In genomic region chr7:100483101-100483727, GRCh38 we compare ENCODE assay signal across 8 cellular contexts. TPM values are rescaled to one million over a fixed set of nuclear protein-coding genes. Genes with fewer than 3 reads are reported as not detected.
DNase-seq lines count a peak whose midpoint lies in the region; ATAC-seq and TF ChIP-seq lines count a peak whose summit lies in the region.

No MANE protein-coding gene starts in this region.

- H3K4me1 Mint-ChIP-seq in Calu3 (ENCODE audit: low read depth, unreplicated experiment) = no peaks in the 10 kb centered on the region
- peaks cover 5% of the 10 kb centered on the region for H3K4me1 Mint-ChIP-seq in MCF 10A (ENCODE audit: insufficient read depth, unreplicated experiment)
- H3K4me1 Mint-ChIP-seq in immature natural killer cell = peaks cover 11 to 14% of the 10 kb centered on the region in 2 donors

- H3K9me3 Mint-ChIP-seq in Calu3 (ENCODE audit: low read depth, unreplicated experiment) (no peaks in the 10 kb centered on the region), MCF 10A (ENCODE audit: unreplicated experiment) (no peaks in the 10 kb centered on the region), immature natural killer cell (no peaks in the 10 kb centered on the region)

- intact Hi-C loops in Calu3 (cut with micrococcal nuclease; ENCODE audit: unreplicated experiment) (no loop called here), MCF 10A (cut with micrococcal nuclease) (no loop called here), spleen (cut with DNase I; ENCODE audit: low total_unique reads) (no loop called here)

- peak; percentile 86 for TF ChIP-seq CTCF in Calu3 (IDR thresholded peaks at IDR 0.05; ENCODE audit: unreplicated experiment)
- peak; percentile 99 for TF ChIP-seq CTCF in LNCAP (IDR thresholded peaks at IDR 0.05)
- peak; percentile 99 for TF ChIP-seq CTCF in VCaP (conservative IDR thresholded peaks at IDR 0.05)
- peak; percentile 90 for TF ChIP-seq CTCF in MCF 10A (IDR thresholded peaks at IDR 0.05; ENCODE audit: unreplicated experiment)
- peak; percentile 57 to 99 (median 97) for TF ChIP-seq CTCF in spleen (IDR thresholded peaks at IDR 0.05 in 8 of 11, conservative IDR thresholded peaks at IDR 0.05 in 3 of 11)

- no peaks in the 10 kb centered on the region for H3K27me3 Mint-ChIP-seq in Calu3 (ENCODE audit: unreplicated experiment)
- no peaks in the 10 kb centered on the region for H3K27me3 Mint-ChIP-seq in MCF 10A (ENCODE audit: insufficient read depth, unreplicated experiment)
- peaks cover 8 to 14% (median 11%) of the 10 kb centered on the region in 3 donors for H3K27me3 Mint-ChIP-seq in immature natural killer cell (ENCODE audit: low read depth in 3 of 3)

- H3K27ac Mint-ChIP-seq in Calu3 (ENCODE audit: unreplicated experiment) (no peak overlapping the region), MCF 10A (ENCODE audit: low read depth, unreplicated experiment) (no peak overlapping the region), immature natural killer cell (no peak overlapping the region)

- DNase-seq in Calu3 (peak; percentile 80), MCF 10A (ENCODE audit: unreplicated experiment) (peak; percentile 59), immature natural killer cell (peak; percentile 77 to 78 (median 78)), spleen (peak; percentile 95)

- H3K4me3 Mint-ChIP-seq in Calu3 (ENCODE audit: low read depth, unreplicated experiment) (peak overlapping the region; percentile 69), MCF 10A (ENCODE audit: unreplicated experiment) (peak overlapping the region; percentile 74), immature natural killer cell (peak overlapping the region; percentile 79 to 90 (median 83))

- no peaks in the 10 kb centered on the region for H3K36me3 ChIP-seq in spleen

- 0 to 2% (median 1%) methylated on average over 16 to 79 of the region's 79 CpGs for WGBS in spleen, 5 donors

- peak overlapping the region; percentile 97 for H3K27ac ChIP-seq in VCaP
- peak overlapping the region in 5 of 8 donors; percentile 38 to 68 (median 45) for H3K27ac ChIP-seq in spleen

- BruUV-seq in Calu3 (replicated peaks; lab: Mats Ljungman, UMichigan) = no TSS peak
- no TSS peak for BruUV-seq in MCF 10A (replicated peaks; lab: Mats Ljungman, UMichigan)

- peak overlapping the region; percentile 43 to 85 (median 52) for H3K4me3 ChIP-seq in spleen

- H3K27me3 ChIP-seq in spleen (replicated peaks in 1 of 7) = peaks cover 0 to 7% (median 0%) of the 10 kb centered on the region in 7 donors

- ATAC-seq in GM21423 (IDR thresholded peaks at IDR 0.05; ENCODE audit: unreplicated experiment) = peak; percentile 40
- ATAC-seq in GM21825 (IDR thresholded peaks at IDR 0.05; ENCODE audit: unreplicated experiment) = no peak

- peaks cover 13 to 51% (median 26%) of the 10 kb centered on the region in 6 donors for H3K4me1 ChIP-seq in spleen

- POLR2A ChIA-PET in MCF 10A (lab: Yijun Ruan, JAX) = no interaction called here

- H3K36me3 Mint-ChIP-seq in Calu3 (ENCODE audit: insufficient read depth, unreplicated experiment) = peaks cover 11% of the 10 kb centered on the region
- peaks cover 12% of the 10 kb centered on the region for H3K36me3 Mint-ChIP-seq in MCF 10A (ENCODE audit: insufficient read depth, unreplicated experiment)
- H3K36me3 Mint-ChIP-seq in immature natural killer cell = peaks cover 0 to 3% (median 2%) of the 10 kb centered on the region in 3 donors

- CTCF ChIA-PET in Calu3 (lab: Charles Lee) (interaction anchor here (0.7 to 1.0 kb wide), 2 partner anchors 13 to 18 kb away, joined by 3 to 6 read pairs; no protein-coding TSS in a partner anchor), MCF 10A (lab: Yijun Ruan, JAX) (interaction anchor here (0.7 to 1.9 kb wide), 15 partner anchors 10 to 272 kb away, joined by 3 to 12 read pairs (median 5); no protein-coding TSS in a partner anchor)

- TF ChIP-seq POLR2A in spleen (IDR thresholded peaks at IDR 0.05) = no peak

- H3K9me3 ChIP-seq in spleen = no peaks in the 10 kb centered on the region

RNA-seq across cellular contexts. Expression of gene NYAP1, which starts 0.5 kb away (rescaled TPM):
- total RNA-seq in Calu3 (2022) (0.38 and 0.39 TPM in 2 replicates), MCF 10A (2022) (0.21 TPM in 1 of 2 replicates, not detected in the other), spleen (1 to 10 TPM in 3 of 7 donors, under 1 TPM in 3, not detected in 1; 0.32 to 2.1 (median 1.2) TPM)
- polyA plus RNA-seq in immature natural killer cell (not detected), spleen (under 1 TPM; 0.07 to 0.54 (median 0.14) TPM)

RNA-seq across cellular contexts. Expression of gene TSC22D4, which starts 4.2 kb away (rescaled TPM):
- total RNA-seq in Calu3 (2022) (24.4 and 27.3 TPM in 2 replicates), MCF 10A (2022) (36.0 and 43.8 TPM in 2 replicates), spleen (100 to 1,000 TPM in 3 of 7 donors, 10 to 100 TPM in 4; 67.1 to 119 (median 98.8) TPM)
- polyA plus RNA-seq in immature natural killer cell (10 to 100 TPM; 32.4 to 42.2 (median 35.3) TPM), spleen (100 to 1,000 TPM in 1 of 3 donors, 10 to 100 TPM in 2; 57.2 to 105 (median 83.9) TPM)

RNA-seq across cellular contexts. Expression of gene SPACDR, which starts 19.2 kb away (rescaled TPM):
- total RNA-seq in Calu3 (2022) (4.5 and 9.1 TPM in 2 replicates), MCF 10A (2022) (0.49 and 0.74 TPM in 2 replicates), spleen (1 to 10 TPM in 5 of 7 donors, not detected in 2; 1.3 to 4.6 (median 1.9) TPM)
- polyA plus RNA-seq in immature natural killer cell (1 to 10 TPM in 1 of 3 donors, under 1 TPM in 1, not detected in 1; 0.43 to 2.2 TPM), spleen (1 to 10 TPM in 2 of 3 donors, under 1 TPM in 1; 0.65 to 2.1 (median 1.2) TPM)

RNA-seq across cellular contexts. Expression of gene PPP1R35, which starts 46.9 kb away (rescaled TPM):
- 23.5 and 29.1 TPM in 2 replicates for total RNA-seq in Calu3 (2022)
- total RNA-seq in MCF 10A (2022) = 38.5 and 45.3 TPM in 2 replicates
- 10 to 100 TPM; 25.7 to 42.2 (median 41.8) TPM for polyA plus RNA-seq in immature natural killer cell
- 10 to 100 TPM; 46.7 to 63.8 (median 57.7) TPM for total RNA-seq in spleen
- 100 to 1,000 TPM in 2 of 3 donors, 10 to 100 TPM in 1; 87.6 to 111 (median 111) TPM for polyA plus RNA-seq in spleen

RNA-seq across cellular contexts. Expression of gene MEPCE, which starts 53.6 kb away (rescaled TPM):
- total RNA-seq in Calu3 (2022) (26.1 and 30.6 TPM in 2 replicates), MCF 10A (2022) (42.8 and 59.9 TPM in 2 replicates), spleen (10 to 100 TPM; 42.3 to 82.2 (median 67.3) TPM)
- polyA plus RNA-seq in immature natural killer cell (10 to 100 TPM in 1 of 3 donors, 1 to 10 TPM in 2; 3.0 to 12.1 (median 8.3) TPM), spleen (10 to 100 TPM; 31.4 to 56.9 (median 38.0) TPM)
